In the genomic region with DNA sequence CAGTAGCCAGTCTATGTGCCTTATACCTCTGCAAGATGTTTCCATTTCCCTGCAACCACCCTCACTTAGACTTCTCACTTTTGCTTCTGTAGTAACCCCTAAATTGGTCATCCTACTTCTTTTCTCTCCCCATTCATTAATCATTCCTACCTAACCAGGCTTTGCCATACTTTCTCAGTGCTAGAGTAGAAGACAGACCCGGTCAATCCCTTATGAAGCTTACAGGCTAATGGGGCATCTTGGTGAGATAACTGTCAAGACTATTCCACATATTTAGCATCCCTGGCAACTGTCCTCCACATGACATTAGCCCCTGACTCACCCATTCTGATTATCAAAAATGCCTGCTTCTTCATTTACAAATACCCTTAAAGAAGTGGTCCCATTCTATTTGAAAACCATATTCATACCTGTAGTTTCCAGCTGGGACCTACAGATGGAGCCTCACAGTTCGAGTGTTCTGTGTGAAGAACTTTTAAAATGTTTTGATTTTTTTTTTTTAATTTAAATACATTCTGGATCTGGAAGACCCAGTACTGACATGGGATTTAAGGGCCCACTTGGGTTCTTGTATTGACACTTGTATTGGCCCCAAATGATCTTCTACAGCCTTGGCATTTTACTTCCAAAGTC, we compare ENCODE assay signal across 1 cellular context.
TF ChIP-seq lines count a peak whose summit lies in the region.

No MANE protein-coding gene starts in this region.

TF ChIP-seq in HCT116, 20 proteins besides CTCF, POLR2A, EP300 and RAD21:
- TF ChIP-seq CEBPB (IDR thresholded peaks at IDR 0.05; ENCODE audit: low read depth) (no peak), ELF1 (IDR thresholded peaks at IDR 0.05; ENCODE audit: borderline replicate concordance, low read depth) (no peak), SIN3A (IDR thresholded peaks at IDR 0.05; ENCODE audit: low read depth) (no peak), FOSL1 (IDR thresholded peaks at IDR 0.05; ENCODE audit: low read depth) (no peak), SRF (IDR thresholded peaks at IDR 0.05; ENCODE audit: low read depth) (no peak), EGR1 (IDR thresholded peaks at IDR 0.05; ENCODE audit: low read depth) (no peak), YY1 (IDR thresholded peaks at IDR 0.05; ENCODE audit: extremely low read depth, insufficient replicate concordance, low read depth, low read length) (no peak), EZH2phosphoT487 (IDR thresholded peaks at IDR 0.05; ENCODE audit: borderline replicate concordance) (no peak), SP1 (IDR thresholded peaks at IDR 0.05; ENCODE audit: low read depth) (no peak), EZH2 (IDR thresholded peaks at IDR 0.05) (no peak), CBX3 (IDR thresholded peaks at IDR 0.05; ENCODE audit: low read depth) (no peak), ZFX (IDR thresholded peaks at IDR 0.05) (no peak), JUND (IDR thresholded peaks at IDR 0.05) (no peak), POLR2AphosphoS5 (IDR thresholded peaks at IDR 0.05; ENCODE audit: low read depth, low read length) (no peak), ZNF274 (IDR thresholded peaks at IDR 0.05; ENCODE audit: low read depth, low read length) (no peak)
- TF ChIP-seq, protein P1, sequence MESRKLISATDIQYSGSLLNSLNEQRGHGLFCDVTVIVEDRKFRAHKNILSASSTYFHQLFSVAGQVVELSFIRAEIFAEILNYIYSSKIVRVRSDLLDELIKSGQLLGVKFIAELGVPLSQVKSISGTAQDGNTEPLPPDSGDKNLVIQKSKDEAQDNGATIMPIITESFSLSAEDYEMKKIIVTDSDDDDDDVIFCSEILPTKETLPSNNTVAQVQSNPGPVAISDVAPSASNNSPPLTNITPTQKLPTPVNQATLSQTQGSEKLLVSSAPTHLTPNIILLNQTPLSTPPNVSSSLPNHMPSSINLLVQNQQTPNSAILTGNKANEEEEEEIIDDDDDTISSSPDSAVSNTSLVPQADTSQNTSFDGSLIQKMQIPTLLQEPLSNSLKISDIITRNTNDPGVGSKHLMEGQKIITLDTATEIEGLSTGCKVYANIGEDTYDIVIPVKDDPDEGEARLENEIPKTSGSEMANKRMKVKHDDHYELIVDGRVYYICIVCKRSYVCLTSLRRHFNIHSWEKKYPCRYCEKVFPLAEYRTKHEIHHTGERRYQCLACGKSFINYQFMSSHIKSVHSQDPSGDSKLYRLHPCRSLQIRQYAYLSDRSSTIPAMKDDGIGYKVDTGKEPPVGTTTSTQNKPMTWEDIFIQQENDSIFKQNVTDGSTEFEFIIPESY (IDR thresholded peaks at IDR 0.05; ENCODE audit: extremely low read depth, insufficient replicate concordance, low read length): no peak
- TF ChIP-seq, protein P2, sequence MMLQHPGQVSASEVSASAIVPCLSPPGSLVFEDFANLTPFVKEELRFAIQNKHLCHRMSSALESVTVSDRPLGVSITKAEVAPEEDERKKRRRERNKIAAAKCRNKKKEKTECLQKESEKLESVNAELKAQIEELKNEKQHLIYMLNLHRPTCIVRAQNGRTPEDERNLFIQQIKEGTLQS (IDR thresholded peaks at IDR 0.05): no peak
- TF ChIP-seq, protein P3, sequence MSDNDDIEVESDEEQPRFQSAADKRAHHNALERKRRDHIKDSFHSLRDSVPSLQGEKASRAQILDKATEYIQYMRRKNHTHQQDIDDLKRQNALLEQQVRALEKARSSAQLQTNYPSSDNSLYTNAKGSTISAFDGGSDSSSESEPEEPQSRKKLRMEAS (IDR thresholded peaks at IDR 0.05): no peak
- TF ChIP-seq, protein P4, sequence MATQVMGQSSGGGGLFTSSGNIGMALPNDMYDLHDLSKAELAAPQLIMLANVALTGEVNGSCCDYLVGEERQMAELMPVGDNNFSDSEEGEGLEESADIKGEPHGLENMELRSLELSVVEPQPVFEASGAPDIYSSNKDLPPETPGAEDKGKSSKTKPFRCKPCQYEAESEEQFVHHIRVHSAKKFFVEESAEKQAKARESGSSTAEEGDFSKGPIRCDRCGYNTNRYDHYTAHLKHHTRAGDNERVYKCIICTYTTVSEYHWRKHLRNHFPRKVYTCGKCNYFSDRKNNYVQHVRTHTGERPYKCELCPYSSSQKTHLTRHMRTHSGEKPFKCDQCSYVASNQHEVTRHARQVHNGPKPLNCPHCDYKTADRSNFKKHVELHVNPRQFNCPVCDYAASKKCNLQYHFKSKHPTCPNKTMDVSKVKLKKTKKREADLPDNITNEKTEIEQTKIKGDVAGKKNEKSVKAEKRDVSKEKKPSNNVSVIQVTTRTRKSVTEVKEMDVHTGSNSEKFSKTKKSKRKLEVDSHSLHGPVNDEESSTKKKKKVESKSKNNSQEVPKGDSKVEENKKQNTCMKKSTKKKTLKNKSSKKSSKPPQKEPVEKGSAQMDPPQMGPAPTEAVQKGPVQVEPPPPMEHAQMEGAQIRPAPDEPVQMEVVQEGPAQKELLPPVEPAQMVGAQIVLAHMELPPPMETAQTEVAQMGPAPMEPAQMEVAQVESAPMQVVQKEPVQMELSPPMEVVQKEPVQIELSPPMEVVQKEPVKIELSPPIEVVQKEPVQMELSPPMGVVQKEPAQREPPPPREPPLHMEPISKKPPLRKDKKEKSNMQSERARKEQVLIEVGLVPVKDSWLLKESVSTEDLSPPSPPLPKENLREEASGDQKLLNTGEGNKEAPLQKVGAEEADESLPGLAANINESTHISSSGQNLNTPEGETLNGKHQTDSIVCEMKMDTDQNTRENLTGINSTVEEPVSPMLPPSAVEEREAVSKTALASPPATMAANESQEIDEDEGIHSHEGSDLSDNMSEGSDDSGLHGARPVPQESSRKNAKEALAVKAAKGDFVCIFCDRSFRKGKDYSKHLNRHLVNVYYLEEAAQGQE (IDR thresholded peaks at IDR 0.05; ENCODE audit: low read depth): no peak
